In the genomic region with DNA sequence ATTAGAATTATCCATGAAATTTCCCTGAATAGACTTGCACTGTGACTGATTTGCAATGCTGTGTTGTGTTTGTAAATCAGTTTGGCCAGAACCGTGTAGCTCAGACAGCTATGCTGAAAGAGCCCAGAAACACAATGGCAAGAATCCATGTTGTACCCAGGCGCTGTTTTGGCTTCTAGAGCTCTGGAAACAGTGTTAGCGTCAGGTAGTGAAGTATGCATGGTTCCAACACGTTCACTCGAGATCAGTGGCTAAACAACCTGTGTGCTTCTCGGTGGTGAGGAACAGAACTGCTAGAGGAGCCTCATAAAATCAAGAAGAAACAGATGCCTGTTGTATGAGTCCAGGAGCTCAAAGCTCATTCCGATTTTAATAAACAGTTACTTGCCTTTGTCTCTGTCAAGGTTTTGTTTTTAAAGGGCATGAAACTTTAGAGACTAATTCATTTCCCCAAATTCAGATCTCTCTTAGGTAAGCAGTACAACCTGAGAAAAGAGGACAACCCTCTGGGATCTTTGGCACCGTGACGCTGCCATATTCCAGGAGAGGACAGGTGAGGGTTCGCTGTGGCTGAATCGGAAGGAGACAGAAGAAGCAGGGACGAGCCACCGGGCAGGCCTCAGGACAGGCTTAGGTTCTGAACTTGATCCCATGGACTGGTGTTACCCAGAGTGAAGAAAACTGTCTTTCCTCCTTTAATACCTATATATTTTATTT, we compare ENCODE assay signal across 8 cellular contexts. TPM values are rescaled to one million over a fixed set of nuclear protein-coding genes. Genes with fewer than 3 reads are reported as not detected.
A peak's percentile ranks its signal among the peaks of the same experiment; 100 is the strongest.
DNase-seq lines count a peak whose midpoint lies in the region; ATAC-seq and TF ChIP-seq lines count a peak whose summit lies in the region.

No MANE protein-coding gene starts in this region.

- H4K20me1 ChIP-seq in SK-N-SH (ENCODE audit: insufficient read depth) (no peaks in the 10 kb centered on the region), OCI-LY7 (ENCODE audit: insufficient read depth, low read length) (no peaks in the 10 kb centered on the region)

- no peaks in the 10 kb centered on the region for H3K9me3 ChIP-seq in SK-N-SH
- H3K9me3 ChIP-seq in OCI-LY7 (ENCODE audit: low read length): no peaks in the 10 kb centered on the region

- H3K4me2 ChIP-seq in SK-N-SH (peak overlapping the region; percentile 80), OCI-LY7 (ENCODE audit: low read length) (peak overlapping the region; percentile 89)

- H3K27me3 ChIP-seq in SK-N-SH (ENCODE audit: insufficient read depth): no peaks in the 10 kb centered on the region

- TF ChIP-seq CTCF in SK-N-SH (IDR thresholded peaks at IDR 0.05) (no peak), OCI-LY7 (conservative IDR thresholded peaks at IDR 0.05; ENCODE audit: low read length) (no peak), epithelial cell of esophagus (IDR thresholded peaks at IDR 0.05; ENCODE audit: insufficient read depth, low read depth, low read length, missing control alignments) (no peak)

- H3K9me2 ChIP-seq in SK-N-SH (no peaks in the 10 kb centered on the region), OCI-LY7 (ENCODE audit: insufficient read depth, low read length) (no peaks in the 10 kb centered on the region)

- CTCF ChIA-PET in SK-N-SH (lab: Yijun Ruan, JAX): interaction anchor here (0.6 to 4.6 kb wide), 29 partner anchors 10 to 509 kb away, joined by 3 to 70 read pairs (median 4); a partner anchor contains a TSS
- CTCF ChIA-PET in OCI-LY7 (lab: Charles Lee; ENCODE audit: unreplicated experiment): interaction anchor here (0.5 to 1.5 kb wide), 5 partner anchors 43 to 416 kb away, joined by 3 to 4 read pairs (median 3); no protein-coding TSS in a partner anchor

- no peak for ATAC-seq in SK-N-SH treated with all-trans-retinoic acid at 6 μM for 48 hours
- ATAC-seq in HG02759 (IDR thresholded peaks at IDR 0.05; ENCODE audit: unreplicated experiment): no peak

- POLR2A ChIA-PET in SK-N-SH (lab: Yijun Ruan, JAX) (interaction anchor here (1.2 to 3.5 kb wide), 2 partner anchors 188 to 444 kb away, joined by 5 to 9 read pairs; a partner anchor contains a TSS), OCI-LY7 (lab: Charles Lee) (interaction anchor here (0.6 to 1.5 kb wide), 5 partner anchors 11 to 486 kb away, joined by 3 to 4 read pairs (median 3); no protein-coding TSS in a partner anchor)

- H2AFZ ChIP-seq in SK-N-SH (ENCODE audit: low read depth) (peak overlapping the region; percentile 60; the same call in 1 of the 2 replicates), OCI-LY7 (ENCODE audit: low read length) (peak overlapping the region; percentile 42; the same call in 1 of the 2 replicates)

- TF ChIP-seq EP300 in SK-N-SH (IDR thresholded peaks at IDR 0.05; ENCODE audit: borderline replicate concordance in 1 of 2, low read depth in 1 of 2, low read length in 1 of 2): no peak

- intact Hi-C loops in OCI-LY7 (cut with micrococcal nuclease; ENCODE audit: unreplicated experiment): loop anchor here (1.0 to 10.0 kb wide), 6 partner anchors 187 to 602 kb away; a partner anchor contains a TSS

- peaks cover 5 to 6% of the 10 kb centered on the region in 2 experiments for H3K36me3 ChIP-seq in SK-N-SH (replicated peaks in 1 of 2; ENCODE audit: control insufficient read depth in 1 of 2, insufficient read depth in 2 of 2, low read length in 1 of 2)
- peaks cover 13% of the 10 kb centered on the region; the same call in 1 of the 2 replicates for H3K36me3 ChIP-seq in OCI-LY7 (ENCODE audit: insufficient read depth, low read length)

- no peak overlapping the region for H3K9ac ChIP-seq in SK-N-SH

- H3F3A ChIP-seq in SK-N-SH (replicated peaks; ENCODE audit: insufficient read depth): peaks cover 10% of the 10 kb centered on the region

- BruUV-seq in OCI-LY7 (replicated peaks; lab: Mats Ljungman, UMichigan): no TSS peak

- H3K79me2 ChIP-seq in SK-N-SH (ENCODE audit: insufficient read depth): no peaks in the 10 kb centered on the region
- no peaks in the 10 kb centered on the region for H3K79me2 ChIP-seq in OCI-LY7 (ENCODE audit: insufficient read depth, low read depth, low read length)

- DNase-seq in SK-N-SH (peak; percentile 35), OCI-LY7 (ENCODE audit: low spot score) (no peak), epithelial cell of esophagus (ENCODE audit: low read depth) (no peak), NCI-H1417 treated with DMSO at 0.1 percent for 48 hours (lab: John Stamatoyannopoulos, UW) (no peak), epidermal melanocyte (ENCODE audit: insufficient read length, low spot score) (no peak)

- 81% methylated on average over 13 of the region's 13 CpGs for WGBS in SK-N-SH (ENCODE audit: low lambda C conversion rate)

- no peak for TF ChIP-seq RAD21 in SK-N-SH (IDR thresholded peaks at IDR 0.05; ENCODE audit: low read length)

- H3K4me3 ChIP-seq in SK-N-SH (ENCODE audit: low read depth in 2 of 2, low read length in 1 of 2): 0 out of 4 replicates have a peak overlapping the region, but pooled peaks of 1 of the 2 experiments have one; percentile 69
- H3K4me3 ChIP-seq in OCI-LY7 (ENCODE audit: low read depth, low read length, poor library complexity, severe bottlenecking): no peak overlapping the region
- H3K4me3 ChIP-seq in epithelial cell of esophagus (ENCODE audit: low read length): peak overlapping the region; percentile 42
- peak overlapping the region; percentile 50 to 69 (median 58) for H3K4me3 ChIP-seq in skin epidermis

- H3K27ac ChIP-seq in SK-N-SH (ENCODE audit: low read depth in 2 of 2, low read length in 1 of 2) (no peak overlapping the region), OCI-LY7 (ENCODE audit: low read depth, low read length, poor library complexity, severe bottlenecking) (no peak overlapping the region), skin epidermis (peak overlapping the region in 7 of 21 experiments; percentile 36 to 91 (median 79))

- H3K4me1 ChIP-seq in SK-N-SH (ENCODE audit: control insufficient read depth in 1 of 2, insufficient read depth in 2 of 2, low read depth in 1 of 2, low read length in 1 of 2) (peaks cover 5 to 14% of the 10 kb centered on the region in 2 experiments; a peak in 2 of 4 replicates), OCI-LY7 (ENCODE audit: insufficient read depth, low read length, poor library complexity, severe bottlenecking) (peaks cover 16% of the 10 kb centered on the region)

TF ChIP-seq in SK-N-SH, 30 proteins besides CTCF, POLR2A, EP300 and RAD21 (continues in another document):
- TF ChIP-seq NFIC (IDR thresholded peaks at IDR 0.05; ENCODE audit: borderline replicate concordance): no peak
- TF ChIP-seq FOXM1 (IDR thresholded peaks at IDR 0.05; ENCODE audit: low read depth): no peak
- no peak for TF ChIP-seq MXI1 (IDR thresholded peaks at IDR 0.05; ENCODE audit: low read depth, low read length)
- TF ChIP-seq RFX5 (IDR thresholded peaks at IDR 0.05; ENCODE audit: low read length): no peak
- no peak for TF ChIP-seq RCOR1 (IDR thresholded peaks at IDR 0.05; ENCODE audit: low read length)
- no peak for TF ChIP-seq GATA2 (CRISPR knock-in tag; IDR thresholded peaks at IDR 0.05)
- no peak for TF ChIP-seq JUND (IDR thresholded peaks at IDR 0.05)
- TF ChIP-seq SIN3A (IDR thresholded peaks at IDR 0.05; ENCODE audit: borderline replicate concordance, low read depth, low read length): no peak
- TF ChIP-seq MEF2A (IDR thresholded peaks at IDR 0.05; ENCODE audit: borderline replicate concordance, low read depth): no peak
- no peak for TF ChIP-seq FOXJ3 (CRISPR knock-in tag; IDR thresholded peaks at IDR 0.05)

TF ChIP-seq in SK-N-SH treated with all-trans-retinoic acid at 6 μM for 48 hours, 23 proteins besides CTCF, POLR2A, EP300 and RAD21:
- no peak for TF ChIP-seq PPARA (CRISPR knock-in tag; IDR thresholded peaks at IDR 0.05; ENCODE audit: borderline replicate concordance)
- TF ChIP-seq ISL1 (CRISPR knock-in tag; IDR thresholded peaks at IDR 0.05): no peak
- no peak for TF ChIP-seq BACH2 (CRISPR knock-in tag; IDR thresholded peaks at IDR 0.05; ENCODE audit: borderline replicate concordance)
- TF ChIP-seq ARNTL (CRISPR knock-in tag; IDR thresholded peaks at IDR 0.05; ENCODE audit: borderline replicate concordance, low read depth): no peak
TF ChIP-seq in SK-N-SH treated with all-trans-retinoic acid at 6 μM for 48 hours: peak in this region for 0.

RNA-seq across cellular contexts. Expression of a gene that starts 43.6 kb away (rescaled TPM):
- polyA plus RNA-seq in SK-N-SH (2012; rRNA removed): 127 and 148 TPM in 2 replicates
- polyA plus RNA-seq in SK-N-SH (2012; cell fraction: cytosol; rRNA removed): 111 and 119 TPM in 2 replicates
- 62.1 and 103 TPM in 2 replicates for polyA plus RNA-seq in SK-N-SH (2012; cell fraction: nucleus; rRNA removed)
- 30.7 and 44.2 TPM in 2 replicates for total RNA-seq in OCI-LY7 (2014; rRNA removed; shearing (Covaris generic))
- 84.8 and 94.3 TPM in 2 replicates for total RNA-seq in OCI-LY7 (2022)
